Comparison of ENCODE assay signal across 17 cellular contexts in the genomic region with DNA sequence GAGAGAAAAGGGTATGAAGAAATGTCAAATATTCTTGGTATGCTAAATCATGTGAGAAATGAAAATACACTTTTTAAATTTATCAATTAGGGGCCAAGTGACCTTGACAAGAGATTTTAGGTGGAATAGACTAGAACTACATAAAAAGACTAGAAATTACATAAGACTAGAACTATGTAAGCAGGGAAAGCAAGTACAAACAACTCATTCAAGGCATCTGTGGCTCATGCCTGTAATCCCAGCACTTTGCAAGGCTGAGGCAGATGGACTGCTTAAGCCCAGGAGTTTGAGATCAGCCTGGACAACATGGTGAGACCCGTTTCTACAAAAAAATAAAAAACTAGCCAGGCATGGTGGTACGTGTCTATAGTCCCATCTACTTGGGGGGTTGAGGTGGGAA.
"Had no signal": no experiment of that assay in that cellular context is flagged by ENCODE, and none has a peak within 500 bp of the region (broad histone marks: within the 10 kb centered on the region; RNA-seq: fewer than 3 reads in every experiment).

No MANE protein-coding gene starts in this region.

- H3K27me3 Mint-ChIP-seq: activated B cell treated with CpG ODN at 0.5 μM for 24 hours; activated CD8-positive, alpha-beta T cell treated with anti-CD3 and anti-CD28 coated beads for 36 hours; activated naive CD8-positive, alpha-beta T cell treated with anti-CD3 and anti-CD28 coated beads, Interleukin-2, amount 10 ng/mL, durations not matched to agents 7 days and 5 days; stimulated activated naive CD8-positive, alpha-beta T cell treated with anti-CD3 and anti-CD28 coated beads, Interleukin-15, amount 100 ng/mL, for 72 hours; type B pancreatic cell had no signal

- H3K27ac ChIP-seq: body of pancreas, colonic mucosa had no signal

- H3K9me3 Mint-ChIP-seq: activated B cell treated with CpG ODN at 0.5 μM for 24 hours; activated CD8-positive, alpha-beta T cell treated with anti-CD3 and anti-CD28 coated beads for 36 hours; activated naive CD8-positive, alpha-beta T cell treated with anti-CD3 and anti-CD28 coated beads, Interleukin-2, amount 10 ng/mL, durations not matched to agents 7 days and 5 days; activated T-cell treated with anti-CD3 and anti-CD28 coated beads, Interleukin-2, amount 50 U/mL, for 4 hours; nephron progenitor cell; stimulated activated naive CD8-positive, alpha-beta T cell treated with anti-CD3 and anti-CD28 coated beads, Interleukin-15, amount 100 ng/mL, for 72 hours; type B pancreatic cell had no signal

- DNase-seq: activated B cell treated with CpG ODN at 0.5 μM for 24 hours; activated CD4-positive, alpha-beta T cell treated with anti-CD3 and anti-CD28 coated beads for 4 hours; activated CD8-positive, alpha-beta T cell treated with anti-CD3 and anti-CD28 coated beads for 36 hours; activated effector memory CD4-positive, alpha-beta T cell treated with Interleukin-2 at 50 U/mL for 16 hours; activated naive CD8-positive, alpha-beta T cell treated with anti-CD3 and anti-CD28 coated beads, Interleukin-2, amount 10 ng/mL, durations not matched to agents 7 days and 5 days; activated T-cell treated with anti-CD3 and anti-CD28 coated beads, Interleukin-2, amount 50 U/mL, for 4 hours; amygdala; body of pancreas; colonic mucosa; nephron progenitor cell; nucleus accumbens; stimulated activated CD4-positive, alpha-beta T cell treated with anti-CD3 and anti-CD28 coated beads, Interleukin-2, amount 100 ng/mL, for 24 hours; stimulated activated naive CD8-positive, alpha-beta T cell treated with anti-CD3 and anti-CD28 coated beads, Interleukin-15, amount 100 ng/mL, for 72 hours; SW 1271; T-helper 9 cell had no signal

- H3K4me3 ChIP-seq: body of pancreas, colonic mucosa, lung had no signal

- H3K27ac Mint-ChIP-seq: activated B cell treated with CpG ODN at 0.5 μM for 24 hours; activated CD8-positive, alpha-beta T cell treated with anti-CD3 and anti-CD28 coated beads for 36 hours; activated naive CD8-positive, alpha-beta T cell treated with anti-CD3 and anti-CD28 coated beads, Interleukin-2, amount 10 ng/mL, durations not matched to agents 7 days and 5 days; nephron progenitor cell; type B pancreatic cell had no signal

- H3K4me1 Mint-ChIP-seq: activated B cell treated with CpG ODN at 0.5 μM for 24 hours; nephron progenitor cell; stimulated activated naive CD8-positive, alpha-beta T cell treated with anti-CD3 and anti-CD28 coated beads, Interleukin-15, amount 100 ng/mL, for 72 hours had no signal

- H3K9me3 ChIP-seq: body of pancreas, colonic mucosa had no signal

- ATAC-seq: activated CD8-positive, alpha-beta T cell treated with anti-CD3 and anti-CD28 coated beads for 36 hours; activated T-cell treated with anti-CD3 and anti-CD28 coated beads, Interleukin-2, amount 50 U/mL, for 4 hours; body of pancreas; stimulated activated naive CD8-positive, alpha-beta T cell treated with anti-CD3 and anti-CD28 coated beads, Interleukin-15, amount 100 ng/mL, for 72 hours had no signal

- H3K4me3 Mint-ChIP-seq: activated B cell treated with CpG ODN at 0.5 μM for 24 hours; activated CD8-positive, alpha-beta T cell treated with anti-CD3 and anti-CD28 coated beads for 36 hours; activated naive CD8-positive, alpha-beta T cell treated with anti-CD3 and anti-CD28 coated beads, Interleukin-2, amount 10 ng/mL, durations not matched to agents 7 days and 5 days; activated T-cell treated with anti-CD3 and anti-CD28 coated beads, Interleukin-2, amount 50 U/mL, for 4 hours; nephron progenitor cell; stimulated activated naive CD8-positive, alpha-beta T cell treated with anti-CD3 and anti-CD28 coated beads, Interleukin-15, amount 100 ng/mL, for 72 hours; type B pancreatic cell had no signal
